Comparison of ENCODE assay signal across 21 cellular contexts in the genomic region with DNA sequence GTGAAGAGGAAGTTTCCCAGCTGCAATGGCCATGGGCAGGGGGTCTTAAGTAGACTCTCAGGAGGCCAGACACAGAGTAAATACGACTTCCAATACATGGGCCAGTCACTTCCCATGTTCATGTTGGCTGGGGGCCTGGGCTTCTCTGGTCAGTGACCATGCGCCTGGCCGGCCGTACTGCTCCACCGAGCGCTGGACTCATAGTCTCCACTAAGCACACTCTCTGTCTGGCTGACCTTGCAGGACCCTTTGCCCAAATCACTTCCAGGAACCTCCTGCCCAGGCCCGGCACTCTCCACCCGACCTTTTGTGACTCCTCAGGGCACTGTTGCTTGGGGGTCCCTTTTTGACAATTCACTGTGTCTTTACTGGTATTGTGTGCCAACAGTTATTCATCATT.
"Had no signal": no experiment of that assay in that cellular context is flagged by ENCODE, and none has a peak within 500 bp of the region (broad histone marks: within the 10 kb centered on the region; RNA-seq: fewer than 3 reads in every experiment).

No MANE protein-coding gene starts in this region.

- H3K9ac ChIP-seq: parathyroid adenoma had no signal

- H3K27ac ChIP-seq: cardiac muscle cell, colonic mucosa, heart left ventricle, left lung, lower lobe of right lung, parathyroid adenoma, psoas muscle, sigmoid colon, skin epidermis, stomach had no signal

- H3K9me3 ChIP-seq: colonic mucosa, heart left ventricle, left lung, lower lobe of right lung, psoas muscle, sigmoid colon, stomach had no signal

- H3K27me3 ChIP-seq: cardiac muscle cell, colonic mucosa, left lung, sigmoid colon, stomach had no signal

- H2AFZ ChIP-seq: parathyroid adenoma had no signal

- H3K4me3 ChIP-seq: cardiac muscle cell, colonic mucosa, heart left ventricle, left lung, lower lobe of right lung, psoas muscle, sigmoid colon, skin epidermis, stomach had no signal

- H3K9me3 Mint-ChIP-seq: memory B cell; natural killer cell treated with Interleukin-12 subunit alpha and Interleukin-12 subunit beta and Interleukin-15 and Interleukin-18, amount 100 ng/mL, for 72 hours had no signal

- H3K27ac Mint-ChIP-seq: memory B cell; natural killer cell treated with Interleukin-12 subunit alpha and Interleukin-12 subunit beta and Interleukin-15 and Interleukin-18, amount 100 ng/mL, for 72 hours had no signal

- DNase-seq: colonic mucosa; dermis blood vessel endothelial cell; effector CD4-positive, alpha-beta T cell; heart left ventricle; hippocampal formation; kidney glomerular epithelial cell; left lung; lower lobe of right lung; midbrain; psoas muscle; retina; sigmoid colon; stimulated activated CD4-positive, alpha-beta T cell treated with anti-CD3 and anti-CD28 coated beads, Interleukin-12 subunit alpha, Interleukin-12 subunit beta, amount 100 ng/mL, for 4 hours; stimulated activated naive CD4-positive, alpha-beta T cell; stomach; substantia nigra had no signal

- H3K36me3 Mint-ChIP-seq: memory B cell; natural killer cell treated with Interleukin-12 subunit alpha and Interleukin-12 subunit beta and Interleukin-15 and Interleukin-18, amount 100 ng/mL, for 72 hours had no signal

- ATAC-seq: heart left ventricle; left lung; lower lobe of right lung; natural killer cell treated with Interleukin-12 subunit alpha and Interleukin-12 subunit beta and Interleukin-15 and Interleukin-18, amount 100 ng/mL, for 72 hours; psoas muscle had no signal

- H3K4me1 Mint-ChIP-seq: memory B cell had no signal

- H3K4me3 Mint-ChIP-seq: memory B cell; natural killer cell treated with Interleukin-12 subunit alpha and Interleukin-12 subunit beta and Interleukin-15 and Interleukin-18, amount 100 ng/mL, for 72 hours had no signal

- H3K36me3 ChIP-seq: cardiac muscle cell, colonic mucosa, heart left ventricle, left lung, lower lobe of right lung, sigmoid colon, stomach had no signal

- H3K4me1 ChIP-seq: parathyroid adenoma, psoas muscle had no signal

- H3K79me2 ChIP-seq: parathyroid adenoma had no signal
